ENCODE assay signal across 8 cellular contexts in genomic region chr2:11465110-11465484, GRCh38. TPM values are rescaled to one million over a fixed set of nuclear protein-coding genes. Genes with fewer than 3 reads are reported as not detected.
A peak's percentile ranks its signal among the peaks of the same experiment; 100 is the strongest.
DNase-seq lines count a peak whose midpoint lies in the region; ATAC-seq and TF ChIP-seq lines count a peak whose summit lies in the region.

No MANE protein-coding gene starts in this region.

- H3K36me3 Mint-ChIP-seq in activated naive CD4-positive, alpha-beta T cell treated with anti-CD3 and anti-CD28 coated beads, Interleukin-2, amount 50 U/mL, for 24 hours = peaks cover 8% of the 10 kb centered on the region

- no peak for TF ChIP-seq EP300 in upper lobe of left lung (IDR thresholded peaks at IDR 0.05)

- H2AK5ac ChIP-seq in mesenchymal stem cell (ENCODE audit: low read length, severe bottlenecking) = no peak overlapping the region

- H2BK12ac ChIP-seq in mesenchymal stem cell (ENCODE audit: low read length in 2 of 2) = no peak overlapping the region

- peak overlapping the region; percentile 93 for H3K4me3 Mint-ChIP-seq in activated naive CD4-positive, alpha-beta T cell treated with anti-CD3 and anti-CD28 coated beads, Interleukin-2, amount 50 U/mL, for 24 hours

- H3K4me1 ChIP-seq in body of pancreas (peaks cover 35% of the 10 kb centered on the region), mesenchymal stem cell (ENCODE audit: control insufficient read depth, insufficient read depth, low read depth, low read length) (peaks cover 10% of the 10 kb centered on the region), upper lobe of left lung (peaks cover 32 to 55% (median 34%) of the 10 kb centered on the region in 4 donors)

- no peaks in the 10 kb centered on the region for H3K27me3 ChIP-seq in body of pancreas
- H3K27me3 ChIP-seq in mesenchymal stem cell (ENCODE audit: control insufficient read depth in 1 of 2, insufficient read depth in 1 of 2, low read length in 2 of 2) = peaks cover 0 to 3% of the 10 kb centered on the region in 2 experiments
- no peaks in the 10 kb centered on the region for H3K27me3 ChIP-seq in upper lobe of left lung

- H4K91ac ChIP-seq in mesenchymal stem cell (ENCODE audit: low read length) = no peak overlapping the region

- TF ChIP-seq POLR2A in body of pancreas (IDR thresholded peaks at IDR 0.05) (no peak), upper lobe of left lung (IDR thresholded peaks at IDR 0.05) (no peak)

- 16 to 29% methylated on average over 6 of the region's 6 CpGs for WGBS in body of pancreas, 2 donors
- 70% methylated on average over 5 of the region's 6 CpGs for WGBS in mesenchymal stem cell
- WGBS in upper lobe of left lung, 2 donors = 54 to 58% methylated on average over 6 of the region's 6 CpGs

- peak overlapping the region; percentile 99 for H3K27ac Mint-ChIP-seq in activated naive CD4-positive, alpha-beta T cell treated with anti-CD3 and anti-CD28 coated beads, Interleukin-2, amount 50 U/mL, for 24 hours

- H2AFZ ChIP-seq in mesenchymal stem cell (ENCODE audit: low read depth, low read length) = no peak overlapping the region

- no peak overlapping the region for H3K23ac ChIP-seq in mesenchymal stem cell (ENCODE audit: low read length in 2 of 2)

- intact Hi-C loops in body of pancreas (cut with DNase I) = no loop called here

- ATAC-seq in body of pancreas (no peak), upper lobe of left lung (ENCODE audit: low FRiP score in 2 of 2) (no peak), GM21526 (IDR thresholded peaks at IDR 0.05; ENCODE audit: low FRiP score, unreplicated experiment) (no peak)

- H4K8ac ChIP-seq in mesenchymal stem cell (ENCODE audit: low read length) = peak overlapping the region; percentile 99

- H3K4me2 ChIP-seq in mesenchymal stem cell (ENCODE audit: low read length, poor library complexity, severe bottlenecking) = peak overlapping the region; percentile 73

- peaks cover 54% of the 10 kb centered on the region for H3K4me1 Mint-ChIP-seq in activated naive CD4-positive, alpha-beta T cell treated with anti-CD3 and anti-CD28 coated beads, Interleukin-2, amount 50 U/mL, for 24 hours

- TF ChIP-seq CTCF in body of pancreas (IDR thresholded peaks at IDR 0.05) (no peak), upper lobe of left lung (IDR thresholded peaks at IDR 0.05) (no peak)

- H2BK120ac ChIP-seq in mesenchymal stem cell (ENCODE audit: low read depth, low read length) = no peak overlapping the region

- H3K9me3 ChIP-seq in body of pancreas (no peaks in the 10 kb centered on the region), mesenchymal stem cell (ENCODE audit: control insufficient read depth, low read length) (no peaks in the 10 kb centered on the region), upper lobe of left lung (no peaks in the 10 kb centered on the region)

- peaks cover 3% of the 10 kb centered on the region for H3K79me1 ChIP-seq in mesenchymal stem cell (replicated peaks; ENCODE audit: low read length, poor library complexity, severe bottlenecking)

- H3K27ac ChIP-seq in body of pancreas = peak overlapping the region; percentile 79 to 93 (median 90)
- H3K27ac ChIP-seq in mesenchymal stem cell (ENCODE audit: low read length, poor library complexity, severe bottlenecking) = peak overlapping the region; percentile 47
- peak overlapping the region; percentile 88 to 96 (median 91) for H3K27ac ChIP-seq in upper lobe of left lung

- H2BK5ac ChIP-seq in mesenchymal stem cell (ENCODE audit: low read depth, low read length, poor library complexity, severe bottlenecking) = no peak overlapping the region

- H3K9ac ChIP-seq in mesenchymal stem cell (ENCODE audit: low read length) = peak overlapping the region; percentile 91

- no peak overlapping the region for H3K14ac ChIP-seq in mesenchymal stem cell (ENCODE audit: low read length in 2 of 2)

- DNase-seq in activated naive CD4-positive, alpha-beta T cell treated with anti-CD3 and anti-CD28 coated beads, Interleukin-2, amount 50 U/mL, for 16 hours = no peak
- DNase-seq in body of pancreas (no peak), mesenchymal stem cell (no peak), upper lobe of left lung (no peak), glomerular visceral epithelial cell (ENCODE audit: extremely low spot score) (no peak)
- no peak for DNase-seq in stimulated activated CD4-positive, alpha-beta T cell treated with anti-CD3 and anti-CD28 coated beads, Interleukin-2, amount 100 ng/mL, for 48 hours

- H3K4ac ChIP-seq in mesenchymal stem cell (ENCODE audit: low read depth in 1 of 2, low read length in 2 of 2) = peak overlapping the region in 1 of 2 experiments; percentile 95

- H3K9me3 Mint-ChIP-seq in activated naive CD4-positive, alpha-beta T cell treated with anti-CD3 and anti-CD28 coated beads, Interleukin-2, amount 50 U/mL, for 24 hours = no peaks in the 10 kb centered on the region

- H3K4me3 ChIP-seq in body of pancreas (peak overlapping the region; percentile 39 to 78), mesenchymal stem cell (ENCODE audit: insufficient read depth in 1 of 2, low read depth in 1 of 2, low read length in 2 of 2) (peak overlapping the region; percentile 90 to 93), upper lobe of left lung (peak overlapping the region; percentile 63 to 84 (median 82))

- no peak overlapping the region for H2BK15ac ChIP-seq in mesenchymal stem cell (ENCODE audit: low read depth, poor library complexity, severe bottlenecking)

- no peaks in the 10 kb centered on the region for H3K27me3 Mint-ChIP-seq in activated naive CD4-positive, alpha-beta T cell treated with anti-CD3 and anti-CD28 coated beads, Interleukin-2, amount 50 U/mL, for 24 hours

- H3K36me3 ChIP-seq in body of pancreas (replicated peaks in 1 of 2; ENCODE audit: insufficient read depth in 1 of 2, low read depth in 2 of 2) = no peaks in the 10 kb centered on the region
- H3K36me3 ChIP-seq in mesenchymal stem cell (ENCODE audit: control insufficient read depth in 1 of 2, insufficient read depth in 2 of 2, low read depth in 1 of 2, low read length in 2 of 2) = peaks cover 6 to 21% of the 10 kb centered on the region in 2 experiments
- peaks cover 0 to 13% (median 2%) of the 10 kb centered on the region in 4 donors for H3K36me3 ChIP-seq in upper lobe of left lung

- H3K18ac ChIP-seq in mesenchymal stem cell (ENCODE audit: low read depth in 1 of 2, low read length in 2 of 2) = peak overlapping the region; percentile 46 to 96

RNA-seq across cellular contexts. Expression of gene E2F6, which starts 0.9 kb away (rescaled TPM):
- total RNA-seq in body of pancreas = 10 to 100 TPM in 1 of 2 donors, 1 to 10 TPM in 1; 9.2 to 13.2 TPM
- 11.7 TPM for polyA plus RNA-seq in mesenchymal stem cell (2013, experiment 1 of 2)
- 12.0 TPM for polyA plus RNA-seq in mesenchymal stem cell (2013, experiment 2 of 2)
- total RNA-seq in upper lobe of left lung = 10 to 100 TPM in 4 of 6 donors, 1 to 10 TPM in 2; 5.3 to 15.8 (median 13.4) TPM
